In the genomic region with DNA sequence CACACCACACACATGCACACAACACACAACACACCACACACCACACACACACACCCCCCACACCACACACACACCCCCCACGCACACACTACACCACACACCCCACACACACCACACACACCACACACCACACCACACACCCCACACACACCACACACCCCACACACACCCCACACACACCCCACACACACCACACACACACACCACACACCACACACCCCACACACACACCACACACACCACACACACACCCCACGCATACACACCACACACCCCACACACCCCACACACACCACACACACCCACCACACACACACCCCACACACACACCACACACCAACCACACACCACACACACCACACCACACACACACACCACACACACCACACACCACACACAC, we compare ENCODE assay signal across 2 cellular contexts.
TF ChIP-seq lines count a peak whose summit lies in the region.

No MANE protein-coding gene starts in this region.

TF ChIP-seq in IMR-90, 13 proteins besides CTCF, POLR2A, EP300 and RAD21:
- no peak for TF ChIP-seq MAZ (IDR thresholded peaks at IDR 0.05; ENCODE audit: borderline replicate concordance, low read depth, low read length)
- no peak for TF ChIP-seq BHLHE40 (IDR thresholded peaks at IDR 0.05; ENCODE audit: low read depth, low read length)
- no peak for TF ChIP-seq MAFK (IDR thresholded peaks at IDR 0.05; ENCODE audit: low read depth, low read length)
- TF ChIP-seq, protein P1, sequence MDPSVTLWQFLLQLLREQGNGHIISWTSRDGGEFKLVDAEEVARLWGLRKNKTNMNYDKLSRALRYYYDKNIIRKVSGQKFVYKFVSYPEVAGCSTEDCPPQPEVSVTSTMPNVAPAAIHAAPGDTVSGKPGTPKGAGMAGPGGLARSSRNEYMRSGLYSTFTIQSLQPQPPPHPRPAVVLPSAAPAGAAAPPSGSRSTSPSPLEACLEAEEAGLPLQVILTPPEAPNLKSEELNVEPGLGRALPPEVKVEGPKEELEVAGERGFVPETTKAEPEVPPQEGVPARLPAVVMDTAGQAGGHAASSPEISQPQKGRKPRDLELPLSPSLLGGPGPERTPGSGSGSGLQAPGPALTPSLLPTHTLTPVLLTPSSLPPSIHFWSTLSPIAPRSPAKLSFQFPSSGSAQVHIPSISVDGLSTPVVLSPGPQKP (IDR thresholded peaks at IDR 0.05; ENCODE audit: borderline replicate concordance, low read depth, low read length) = no peak
- no peak for TF ChIP-seq SMC3 (IDR thresholded peaks at IDR 0.05; ENCODE audit: low read depth, low read length)
- no peak for TF ChIP-seq CHD1 (IDR thresholded peaks at IDR 0.05; ENCODE audit: low read depth, low read length)
- TF ChIP-seq FOS (IDR thresholded peaks at IDR 0.05; ENCODE audit: low read depth, low read length) = no peak
- no peak for TF ChIP-seq MXI1 (IDR thresholded peaks at IDR 0.05; ENCODE audit: borderline replicate concordance, low read depth, low read length)
- TF ChIP-seq, protein P2, sequence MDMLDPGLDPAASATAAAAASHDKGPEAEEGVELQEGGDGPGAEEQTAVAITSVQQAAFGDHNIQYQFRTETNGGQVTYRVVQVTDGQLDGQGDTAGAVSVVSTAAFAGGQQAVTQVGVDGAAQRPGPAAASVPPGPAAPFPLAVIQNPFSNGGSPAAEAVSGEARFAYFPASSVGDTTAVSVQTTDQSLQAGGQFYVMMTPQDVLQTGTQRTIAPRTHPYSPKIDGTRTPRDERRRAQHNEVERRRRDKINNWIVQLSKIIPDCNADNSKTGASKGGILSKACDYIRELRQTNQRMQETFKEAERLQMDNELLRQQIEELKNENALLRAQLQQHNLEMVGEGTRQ (IDR thresholded peaks at IDR 0.05; ENCODE audit: low read depth, low read length) = no peak
- no peak for TF ChIP-seq RCOR1 (IDR thresholded peaks at IDR 0.05; ENCODE audit: insufficient replicate concordance, low read length)
- TF ChIP-seq RFX5 (IDR thresholded peaks at IDR 0.05; ENCODE audit: low read depth, low read length) = no peak

TF ChIP-seq in endothelial cell of umbilical vein, 7 proteins besides CTCF, POLR2A, EP300 and RAD21:
- TF ChIP-seq GATA2 (IDR thresholded peaks at IDR 0.05; ENCODE audit: insufficient read depth, insufficient read length, low read depth, low read length) (no peak), EZH2 (IDR thresholded peaks at IDR 0.05; ENCODE audit: borderline replicate concordance, low read depth, low read length, severe bottlenecking) (no peak), POLR2AphosphoS5 (IDR thresholded peaks at IDR 0.05; ENCODE audit: insufficient read depth, low read depth, low read length) (no peak), JUN (IDR thresholded peaks at IDR 0.05; ENCODE audit: borderline replicate concordance, insufficient read depth, insufficient read length, low read depth) (no peak), MYC (IDR thresholded peaks at IDR 0.05; ENCODE audit: low read depth, low read length) (no peak), FOS (IDR thresholded peaks at IDR 0.05; ENCODE audit: borderline replicate concordance, insufficient read depth, low read length) (no peak)
- TF ChIP-seq, protein P3, sequence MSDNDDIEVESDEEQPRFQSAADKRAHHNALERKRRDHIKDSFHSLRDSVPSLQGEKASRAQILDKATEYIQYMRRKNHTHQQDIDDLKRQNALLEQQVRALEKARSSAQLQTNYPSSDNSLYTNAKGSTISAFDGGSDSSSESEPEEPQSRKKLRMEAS (IDR thresholded peaks at IDR 0.05; ENCODE audit: insufficient read depth, insufficient read length) = no peak
